Comparison of ENCODE assay signal across 8 cellular contexts in genomic region chr6:118709859-118710350, GRCh38. TPM values are rescaled to one million over a fixed set of nuclear protein-coding genes. Genes with fewer than 3 reads are reported as not detected.
DNase-seq lines count a peak whose midpoint lies in the region; ATAC-seq, FAIRE-seq and TF ChIP-seq lines count a peak whose summit lies in the region.

No MANE protein-coding gene starts in this region.

- peaks cover 31% of the 10 kb centered on the region for H3K79me2 ChIP-seq in GM12878 (ENCODE audit: control insufficient read depth, insufficient read depth, low read length)

- H3K4me3 ChIP-seq in AG09309 (ENCODE audit: control insufficient read depth, low read depth, low read length) (no peak overlapping the region), GM12878 (peak overlapping the region; percentile 81)

- H3K36me3 ChIP-seq in GM12878 (ENCODE audit: control insufficient read depth in 2 of 2, insufficient read depth in 2 of 2, low read length in 1 of 2) = no peaks in the 10 kb centered on the region

- no peaks in the 10 kb centered on the region for H3K9me3 Mint-ChIP-seq in T-helper 2 cell treated with Interferon-gamma antibody and Interleukin-4, amounts not matched to agents 5 μg/mL and 100 μg/mL, for 36 hours

- H3K27me3 Mint-ChIP-seq in T-helper 2 cell treated with Interferon-gamma antibody and Interleukin-4, amounts not matched to agents 5 μg/mL and 100 μg/mL, for 36 hours (ENCODE audit: low read depth) = no peaks in the 10 kb centered on the region

- CTCF ChIA-PET in GM12878 (lab: Yijun Ruan, JAX) = interaction anchor here (0.7 to 5.8 kb wide), 6 partner anchors 13 to 144 kb away, joined by 3 to 30 read pairs (median 4); no protein-coding TSS in a partner anchor

- peak; percentile 89 for ATAC-seq in HG03432 (IDR thresholded peaks at IDR 0.05; ENCODE audit: unreplicated experiment)
- peak; percentile 89 for ATAC-seq in GM12878

- peak overlapping the region; percentile 93 for H2AFZ ChIP-seq in GM12878 (ENCODE audit: control insufficient read depth, low read depth, low read length)

- no peaks in the 10 kb centered on the region for H4K20me1 ChIP-seq in GM12878 (ENCODE audit: control insufficient read depth, insufficient read depth)

- peak overlapping the region; percentile 93 for H3K4me2 ChIP-seq in GM12878 (ENCODE audit: control insufficient read depth, insufficient read depth)

- H3K27ac ChIP-seq in GM12878 (ENCODE audit: control insufficient read depth, insufficient read depth) = peak overlapping the region; percentile 84

- SMC1A ChIA-PET in GM12878 (lab: Charles Lee; ENCODE audit: uncharacterized antibody, unreplicated experiment) = interaction anchor here (0.6 to 2.2 kb wide), 8 partner anchors 10 to 187 kb away, joined by 3 to 13 read pairs (median 4); no protein-coding TSS in a partner anchor

- peak; percentile 67 for DNase-seq in AG09309 (ENCODE audit: low read depth)
- peak; percentile 56 for DNase-seq in GM19239 (ENCODE audit: insufficient read length, low spot score)
- peak; percentile 84 for DNase-seq in T-helper 2 cell treated with Interferon-gamma antibody and Interleukin-4, amounts not matched to agents 5 μg/mL and 100 μg/mL, for 36 hours (ENCODE audit: low spot score)
- peak; percentile 85 for DNase-seq in GM12878 (ENCODE audit: low read depth, low spot score)
- DNase-seq in lung microvascular endothelial cell (ENCODE audit: low read depth in 2 of 2) = peak; percentile 52 to 64
- DNase-seq in stimulated activated CD8-positive, alpha-beta memory T cell treated with anti-CD3 and anti-CD28 coated beads, Interleukin-2, amount 100 ng/mL, for 1 hour (ENCODE audit: low read depth in 2 of 2) = peak; percentile 46 to 48
- DNase-seq in DMS114 treated with DMSO at 0.1 percent for 48 hours (lab: John Stamatoyannopoulos, UW; ENCODE audit: unreplicated experiment) = no peak

- WGBS in GM12878 (ENCODE audit: insufficient coverage, insufficient replicate concordance, low lambda C conversion rate, missing lambda C conversion rate) = 2% methylated on average over 3 of the region's 3 CpGs

- H3K9me3 ChIP-seq in GM12878 (replicated peaks; ENCODE audit: control insufficient read depth, insufficient read depth, low read length) = no peaks in the 10 kb centered on the region

- no peak for TF ChIP-seq RAD21 in GM12878 (IDR thresholded peaks at IDR 0.05; ENCODE audit: insufficient read depth, low read depth, low read length)

- no TSS peak for BruUV-seq in GM12878 (replicated peaks; lab: Mats Ljungman, UMichigan)

- peak overlapping the region; percentile 83 for H3K9ac ChIP-seq in GM12878 (ENCODE audit: control insufficient read depth, insufficient read depth, low read length)

- TF ChIP-seq CTCF in AG09309 (IDR thresholded peaks at IDR 0.05; ENCODE audit: control insufficient read depth, insufficient read depth, low read depth, low read length, missing control alignments) = no peak
- no peak for TF ChIP-seq CTCF in GM12878 (IDR thresholded peaks at IDR 0.05 in 2 of 3, conservative IDR thresholded peaks at IDR 0.05 in 1 of 3; ENCODE audit: control insufficient read depth in 2 of 3, extremely low read depth in 1 of 3, insufficient read depth in 1 of 3, low read depth in 3 of 3, low read length in 3 of 3)

- peaks cover 56% of the 10 kb centered on the region for H3K4me1 Mint-ChIP-seq in T-helper 2 cell treated with Interferon-gamma antibody and Interleukin-4, amounts not matched to agents 5 μg/mL and 100 μg/mL, for 36 hours (ENCODE audit: low read depth)

- no peak for TF ChIP-seq EP300 in GM12878 (IDR thresholded peaks at IDR 0.05; ENCODE audit: borderline replicate concordance in 1 of 2, control insufficient read depth in 1 of 2, low read depth in 2 of 2, low read length in 2 of 2)

- peak overlapping the region; percentile 94 for H3K4me3 Mint-ChIP-seq in T-helper 2 cell treated with Interferon-gamma antibody and Interleukin-4, amounts not matched to agents 5 μg/mL and 100 μg/mL, for 36 hours

- FAIRE-seq in GM19239 (lab: Jason Lieb, UNC) (peak; percentile 99), GM12878 (lab: Jason Lieb, UNC) (peak; percentile 89)

- POLR2A ChIA-PET in GM12878 (lab: Charles Lee) = interaction anchor here (0.6 to 1.9 kb wide), 5 partner anchors 15 to 181 kb away, joined by 4 to 5 read pairs (median 4); no protein-coding TSS in a partner anchor

- in situ Hi-C loops in GM12878 (cut with MboI) = no loop called here

- H3K4me1 ChIP-seq in GM12878 (ENCODE audit: control insufficient read depth, insufficient read depth, low read length) = peaks cover 33% of the 10 kb centered on the region

- peaks cover 23% of the 10 kb centered on the region for H3K36me3 Mint-ChIP-seq in T-helper 2 cell treated with Interferon-gamma antibody and Interleukin-4, amounts not matched to agents 5 μg/mL and 100 μg/mL, for 36 hours (ENCODE audit: low read depth)

- RAD21 ChIA-PET in GM12878 (lab: Charles Lee; ENCODE audit: unreplicated experiment) = interaction anchor here (0.9 to 1.6 kb wide), 9 partner anchors 16 to 218 kb away, joined by 3 to 13 read pairs (median 3); partner anchors contain the start of gene CEP85L

- H3K27me3 ChIP-seq in GM12878 (replicated peaks in 1 of 2; ENCODE audit: control insufficient read depth in 2 of 2, insufficient read depth in 2 of 2, low read length in 1 of 2) = no peaks in the 10 kb centered on the region

- TF ChIP-seq POLR2A in GM12878 (IDR thresholded peaks at IDR 0.05; ENCODE audit: low read depth, low read length) = peak; percentile 61

- H3K27ac Mint-ChIP-seq in T-helper 2 cell treated with Interferon-gamma antibody and Interleukin-4, amounts not matched to agents 5 μg/mL and 100 μg/mL, for 36 hours = peak overlapping the region; percentile 95

- intact Hi-C loops in GM12878 (cut with micrococcal nuclease; ENCODE audit: unreplicated experiment) = loop anchor here (2.0 to 5.0 kb wide), 2 partner anchors 59 to 67 kb away; partner anchors contain the start of gene CEP85L

TF ChIP-seq in GM12878, 131 proteins besides CTCF, POLR2A, EP300 and RAD21 (continues in another document):
- TF ChIP-seq MEF2A (IDR thresholded peaks at IDR 0.05; ENCODE audit: insufficient read depth, low read depth, low read length) (no peak), ETV6 (conservative IDR thresholded peaks at IDR 0.05 in 1 of 2, IDR thresholded peaks at IDR 0.05 in 1 of 2; ENCODE audit: borderline replicate concordance in 1 of 2, low read depth in 1 of 2) (peak in 1 of 2 experiments; percentile 45; a peak in 1 of 4 replicates), POU2F2 (IDR thresholded peaks at IDR 0.05; ENCODE audit: borderline replicate concordance, low read depth, low read length) (peak; percentile 100), ELK1 (IDR thresholded peaks at IDR 0.05; ENCODE audit: low read depth, low read length) (no peak), MLLT1 (IDR thresholded peaks at IDR 0.05) (no peak), PKNOX1 (IDR thresholded peaks at IDR 0.05) (0 out of 2 replicates have a peak, but pooled peaks have one; percentile 38), TCF12 (IDR thresholded peaks at IDR 0.05; ENCODE audit: low read depth, low read length) (no peak)

RNA-seq across cellular contexts. Expression of gene CEP85L, which starts 58.5 kb away (rescaled TPM):
- total RNA-seq in GM12878 (2013; cell fraction: nucleolus; rRNA removed) = 57.2 and 58.3 TPM in 2 replicates
- total RNA-seq in GM12878 (2014; rRNA removed) (7.1 and 8.1 TPM in 2 replicates), GM12878 (2014; rRNA removed; fragmentation: Illumina TruSeq; extraction: Trizol) (10.4 and 11.0 TPM in 2 replicates), GM12878 (2021) (8.7 and 9.1 TPM in 2 replicates), lung microvascular endothelial cell (5.0 and 14.3 TPM in 2 replicates)
- polyA plus RNA-seq in GM12878 (2011; ENCODE audit: low read depth) = 3.6 TPM
- polyA plus RNA-seq in GM12878 (2011; rRNA removed) (10.9 and 14.4 TPM in 2 replicates), GM12878 (2014; fragmentation: Illumina TruSeq; extraction: Trizol) (4.8 and 6.5 TPM in 2 replicates), GM12878 (2014; fragmentation: Nextera tagmentation; extraction: Ambion mirVana) (1 to 10 TPM; 1.8 to 3.7 TPM), GM12878 (2014; rRNA removed) (3.1 and 4.2 TPM in 2 replicates), GM12878 (2016; fragmentation: Nextera tagmentation; extraction: Ambion mirVana) (1 to 10 TPM; 7.1 to 8.8 TPM)
- polyA plus RNA-seq in GM12878 (2011; cell fraction: cytosol; rRNA removed) = 2.9 and 3.0 TPM in 2 replicates
- 11.1 and 17.3 TPM in 2 replicates for polyA plus RNA-seq in GM12878 (2011; cell fraction: nucleus; rRNA removed)
- polyA plus RNA-seq in GM12878 (2012) = 4.0 and 4.5 TPM in 2 replicates
- 38.6 and 84.4 TPM in 2 replicates for polyA minus RNA-seq in GM12878 (2011; rRNA and poly(A)+ RNA removed)
- 7.9 and 8.6 TPM in 2 replicates for polyA minus RNA-seq in GM12878 (2011; cell fraction: cytosol; rRNA and poly(A)+ RNA removed)
- polyA minus RNA-seq in GM12878 (2011; cell fraction: nucleus; rRNA and poly(A)+ RNA removed) = 39.0 and 55.6 TPM in 2 replicates
